Comparison of ENCODE assay signal across 8 cellular contexts in genomic region chr1:11059990-11060948, GRCh38. TPM values are rescaled to one million over a fixed set of nuclear protein-coding genes. Genes with fewer than 3 reads are reported as not detected.
A peak's percentile ranks its signal among the peaks of the same experiment; 100 is the strongest.
DNase-seq lines count a peak whose midpoint lies in the region; ATAC-seq and TF ChIP-seq lines count a peak whose summit lies in the region.

Gene SRM, minus strand, starts transcription at chr1:11060018. Its CDS starts 75 bp downstream, at chr1:11059943.

- 0 to 2% (median 1%) methylated on average over 15 to 81 of the region's 81 CpGs for WGBS in adrenal gland, 4 donors
- WGBS in heart left ventricle, 4 donors = 0 to 1% (median 1%) methylated on average over 28 to 81 of the region's 81 CpGs

- H3K27me3 ChIP-seq in adrenal gland = no peaks in the 10 kb centered on the region
- H3K27me3 ChIP-seq in heart left ventricle = no peaks in the 10 kb centered on the region

- peak within 1 kb of the TSS; percentile 86 for H3K27ac Mint-ChIP-seq in type B pancreatic cell

- H3K36me3 ChIP-seq in adrenal gland (replicated peaks in 1 of 2) = peaks cover 0 to 34% of the 10 kb centered on the region in 2 donors
- H3K36me3 ChIP-seq in heart left ventricle = peaks cover 0 to 47% (median 33%) of the 10 kb centered on the region in 9 donors

- H3K36me3 Mint-ChIP-seq in type B pancreatic cell = peaks cover 4% of the 10 kb centered on the region

- no peaks in the 10 kb centered on the region for H3K27me3 Mint-ChIP-seq in type B pancreatic cell

- peak; percentile 83 for DNase-seq in NCI-H1436 (lab: John Stamatoyannopoulos, UW)
- DNase-seq in T-helper 1 cell = peak; percentile 80 to 93 (median 83)
- DNase-seq in adrenal gland = peak; percentile 84 to 95 (median 91)
- peak; percentile 91 to 96 (median 93) for DNase-seq in heart left ventricle
- DNase-seq in posterior cingulate gyrus = peak; percentile 76 to 99 (median 90)
- DNase-seq in type B pancreatic cell (ENCODE audit: extremely low spot score, unreplicated experiment) = peak; percentile 95

- H3K9me3 ChIP-seq in adrenal gland (replicated peaks in 1 of 3) (no peaks in the 10 kb centered on the region), heart left ventricle (peaks cover 0 to 3% (median 0%) of the 10 kb centered on the region in 12 donors)

- TF ChIP-seq CTCF in GM12875 (IDR thresholded peaks at IDR 0.05; ENCODE audit: borderline replicate concordance, insufficient read depth, low read depth, low read length) = peak; percentile 45; the same call in 1 of the 2 replicates
- TF ChIP-seq CTCF in adrenal gland (IDR thresholded peaks at IDR 0.05) = peak in 3 of 6 experiments; percentile 65 to 77 (median 77)
- peak in 10 of 12 donors; percentile 24 to 81 (median 67) for TF ChIP-seq CTCF in heart left ventricle (IDR thresholded peaks at IDR 0.05)
- peak; percentile 69 for TF ChIP-seq CTCF in type B pancreatic cell (conservative IDR thresholded peaks at IDR 0.05)

- peak within 1 kb of the TSS; percentile 99 for H3K4me3 ChIP-seq in GM12875 (ENCODE audit: low read depth, low read length)
- peak within 1 kb of the TSS; percentile 59 to 94 (median 85) for H3K4me3 ChIP-seq in adrenal gland
- peak within 1 kb of the TSS; percentile 79 to 100 (median 94) for H3K4me3 ChIP-seq in heart left ventricle

- peaks cover 11% of the 10 kb centered on the region for H3K4me1 Mint-ChIP-seq in type B pancreatic cell (ENCODE audit: unreplicated experiment)

- peak; percentile 94 for ATAC-seq in HG02798 (IDR thresholded peaks at IDR 0.05; ENCODE audit: poor library complexity, unreplicated experiment)
- peak; percentile 98 to 99 (median 98) for ATAC-seq in heart left ventricle

- H3K4me3 Mint-ChIP-seq in type B pancreatic cell = peak within 1 kb of the TSS; percentile 97

- no peaks in the 10 kb centered on the region for H3K9me3 Mint-ChIP-seq in type B pancreatic cell

- TF ChIP-seq POLR2A in adrenal gland (IDR thresholded peaks at IDR 0.05) (peak; percentile 50 to 76), heart left ventricle (IDR thresholded peaks at IDR 0.05) (peak; percentile 31 to 83)

- intact Hi-C loops in adrenal gland (cut with DNase I) (no loop called here), heart left ventricle (cut with DNase I) (no loop called here), posterior cingulate gyrus (cut with DNase I) (loop anchor here (5.0 kb wide), 1 partner anchor 202 kb away; the partner anchor contains the start of gene MTOR)

- H3K4me1 ChIP-seq in adrenal gland (replicated peaks in 1 of 2) = peaks cover 15 to 22% of the 10 kb centered on the region in 2 donors
- H3K4me1 ChIP-seq in heart left ventricle = peaks cover 0 to 29% (median 16%) of the 10 kb centered on the region in 12 donors

- H3K27ac ChIP-seq in adrenal gland (peak within 1 kb of the TSS; percentile 11 to 88 (median 72)), heart left ventricle (peak within 1 kb of the TSS; percentile 24 to 91 (median 80))

RNA-seq across cellular contexts. Expression of gene SRM, which starts in this region (rescaled TPM):
- 10 to 100 TPM; 34.2 to 97.3 (median 54.5) TPM for total RNA-seq in adrenal gland
- polyA plus RNA-seq in adrenal gland = 100 to 1,000 TPM in 2 of 3 donors, 10 to 100 TPM in 1; 50.3 to 243 (median 193) TPM
- total RNA-seq in heart left ventricle = 10 to 100 TPM; 29.9 to 88.6 (median 52.7) TPM
- 100 to 1,000 TPM in 1 of 2 donors, 10 to 100 TPM in 1; 69.5 to 162 TPM for polyA plus RNA-seq in heart left ventricle
- 61.5 and 92.6 TPM in 2 replicates for total RNA-seq in type B pancreatic cell (ENCODE audit: low replicate concordance)

Comparison
In these comparisons a context has a peak if more than half of its experiments do, and no peak if none do; other contexts are left out.
1. Peak in every context shown above with its lines: DNase-seq, ATAC-seq, H3K4me3 ChIP-seq and H3K27ac ChIP-seq.